16 cellular contexts compared by ENCODE assay signal in the genomic region with DNA sequence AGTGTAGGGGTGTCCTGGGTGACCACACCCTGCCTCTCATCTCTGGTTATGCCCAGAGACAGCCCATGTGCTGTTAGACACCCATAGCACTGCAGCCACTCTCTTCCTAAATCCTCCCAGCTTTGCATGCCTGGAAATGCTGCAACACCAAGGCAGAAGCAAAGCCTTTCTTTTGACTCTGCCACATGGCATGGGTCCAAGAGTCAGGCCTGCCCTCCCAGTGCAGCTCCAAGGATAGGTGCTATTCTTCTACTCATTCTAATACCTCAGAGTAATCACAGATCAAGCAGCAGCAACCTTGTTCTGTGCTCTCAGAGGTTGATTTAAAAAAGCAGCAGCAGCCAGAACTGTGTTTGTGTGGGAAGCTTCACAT. TPM values are rescaled to one million over a fixed set of nuclear protein-coding genes. Genes with fewer than 3 reads are reported as not detected.
DNase-seq lines count a peak whose midpoint lies in the region; ATAC-seq and TF ChIP-seq lines count a peak whose summit lies in the region.
"Had no signal": no experiment of that assay in that cellular context is flagged by ENCODE, and none has a peak within 500 bp of the region (broad histone marks: within the 10 kb centered on the region; RNA-seq: fewer than 3 reads in every experiment).

No MANE protein-coding gene starts in this region.

- H3K9me3 ChIP-seq in endodermal cell (ENCODE audit: control insufficient read depth, low read length) (no peaks in the 10 kb centered on the region), mesodermal cell (ENCODE audit: control insufficient read depth, low read length) (no peaks in the 10 kb centered on the region)

- ATAC-seq in HG03135 (IDR thresholded peaks at IDR 0.05; ENCODE audit: unreplicated experiment): no peak
- no peak for ATAC-seq in HG03565 (IDR thresholded peaks at IDR 0.05; ENCODE audit: unreplicated experiment)
- no peak for ATAC-seq in left lobe of liver

- DNase-seq in G401 (ENCODE audit: low spot score) (peak; percentile 13), NCI-H345 treated with DMSO at 0.1 percent for 48 hours (lab: John Stamatoyannopoulos, UW; ENCODE audit: unreplicated experiment) (peak; percentile 25), endodermal cell (peak; percentile 27), RKO (ENCODE audit: low spot score) (no peak), left lobe of liver (ENCODE audit: low spot score) (no peak)
- DNase-seq: activated CD4-positive, alpha-beta T cell treated with anti-CD3 and anti-CD28 coated beads, Interleukin-2, amount 10 ng/mL, durations not matched to agents 7 days and 5 days; activated naive CD4-positive, alpha-beta T cell treated with anti-CD3 and anti-CD28 coated beads for 36 hours; cortex of kidney; Karpas-422; NK-92 treated with Interleukin-12 subunit alpha and Interleukin-12 subunit beta, amount 100 ng/mL, for 24 hours had no signal

- no peak for TF ChIP-seq CTCF in endodermal cell (conservative IDR thresholded peaks at IDR 0.05)

- H3K27ac Mint-ChIP-seq in endodermal cell: no peak overlapping the region
- H3K27ac Mint-ChIP-seq: activated CD4-positive, alpha-beta T cell treated with anti-CD3 and anti-CD28 coated beads, Interleukin-2, amount 10 ng/mL, durations not matched to agents 7 days and 5 days; activated naive CD4-positive, alpha-beta T cell treated with anti-CD3 and anti-CD28 coated beads for 36 hours had no signal

- H3K4me1 Mint-ChIP-seq in endodermal cell: peaks cover 14% of the 10 kb centered on the region

- no peaks in the 10 kb centered on the region for H3K27me3 ChIP-seq in endodermal cell (ENCODE audit: control insufficient read depth, insufficient read depth, low read length, poor library complexity, severe bottlenecking)

- no peak overlapping the region for H3K4me3 ChIP-seq in endodermal cell (ENCODE audit: low read length)
- no peak overlapping the region for H3K4me3 ChIP-seq in mesodermal cell (ENCODE audit: extremely low read depth, insufficient read depth, low read length, poor library complexity, severe bottlenecking)
- H3K4me3 ChIP-seq: lung had no signal

- H3K4me3 Mint-ChIP-seq in endodermal cell: no peak overlapping the region
- H3K4me3 Mint-ChIP-seq: activated CD4-positive, alpha-beta T cell treated with anti-CD3 and anti-CD28 coated beads, Interleukin-2, amount 10 ng/mL, durations not matched to agents 7 days and 5 days; activated naive CD4-positive, alpha-beta T cell treated with anti-CD3 and anti-CD28 coated beads for 36 hours had no signal

- peaks cover 6% of the 10 kb centered on the region for H3K4me1 ChIP-seq in endodermal cell (ENCODE audit: control insufficient read depth, insufficient read depth, low read length)
- peaks cover 19% of the 10 kb centered on the region for H3K4me1 ChIP-seq in mesodermal cell (ENCODE audit: control insufficient read depth, insufficient read depth, low read length, poor library complexity, severe bottlenecking)

- no peaks in the 10 kb centered on the region for H3K36me3 ChIP-seq in endodermal cell (ENCODE audit: control insufficient read depth, insufficient read depth, low read length)
- no peaks in the 10 kb centered on the region for H3K36me3 ChIP-seq in mesodermal cell (ENCODE audit: control insufficient read depth, insufficient read depth, low read length)

- H3K9ac ChIP-seq in endodermal cell (ENCODE audit: extremely low read depth, low read length, poor library complexity, severe bottlenecking): no peak overlapping the region

- H3K27ac ChIP-seq in endodermal cell (ENCODE audit: low read depth, low read length) (no peak overlapping the region), mesodermal cell (ENCODE audit: low read depth, low read length, severe bottlenecking) (peak overlapping the region; percentile 52)

- H3K27me3 Mint-ChIP-seq in endodermal cell (ENCODE audit: insufficient read depth): no peaks in the 10 kb centered on the region

- no peaks in the 10 kb centered on the region for H3K36me3 Mint-ChIP-seq in endodermal cell (ENCODE audit: low read depth)

- in situ Hi-C loops in G401 (cut with HindIII; ENCODE audit: low sequenced_read_pairs): no loop called here

- H3K9me3 Mint-ChIP-seq in endodermal cell: no peaks in the 10 kb centered on the region
- H3K9me3 Mint-ChIP-seq: activated CD4-positive, alpha-beta T cell treated with anti-CD3 and anti-CD28 coated beads, Interleukin-2, amount 10 ng/mL, durations not matched to agents 7 days and 5 days; activated naive CD4-positive, alpha-beta T cell treated with anti-CD3 and anti-CD28 coated beads for 36 hours had no signal

RNA-seq across cellular contexts. Expression of a gene that starts 23.4 kb away (rescaled TPM):
- 0.27 and 0.43 TPM in 2 replicates for total RNA-seq in G401 (2014; rRNA removed; shearing (Covaris generic))
- total RNA-seq in endodermal cell: 1 to 10 TPM in 1 of 2 donors, under 1 TPM in 1; 0.44 to 1.5 TPM
- polyA plus RNA-seq in endodermal cell (2013, experiment 1 of 2): 0.28 TPM
- 0.37 TPM for polyA plus RNA-seq in endodermal cell (2013, experiment 2 of 2)
- polyA plus RNA-seq in mesodermal cell (2013, experiment 1 of 2): 0.44 TPM
- polyA plus RNA-seq in mesodermal cell (2013, experiment 2 of 2): 0.56 TPM
- total RNA-seq in left lobe of liver: not detected
- total RNA-seq: activated CD4-positive, alpha-beta T cell treated with anti-CD3 and anti-CD28 coated beads, Interleukin-2, amount 10 ng/mL, durations not matched to agents 7 days and 5 days; activated naive CD4-positive, alpha-beta T cell treated with anti-CD3 and anti-CD28 coated beads for 36 hours; glomerular endothelial cell; pulmonary artery endothelial cell had no signal

RNA-seq across cellular contexts. Expression of a gene that starts 55.3 kb away (rescaled TPM):
- total RNA-seq in G401 (2014; rRNA removed; shearing (Covaris generic)): 63.8 and 64.1 TPM in 2 replicates
- total RNA-seq in endodermal cell: 100 to 1,000 TPM in 1 of 2 donors, 10 to 100 TPM in 1; 84.2 to 146 TPM
- 65.8 TPM for polyA plus RNA-seq in endodermal cell (2013, experiment 1 of 2)
- polyA plus RNA-seq in endodermal cell (2013, experiment 2 of 2): 70.2 TPM
- polyA plus RNA-seq in mesodermal cell (2013, experiment 1 of 2): 62.7 TPM
- 61.2 TPM for polyA plus RNA-seq in mesodermal cell (2013, experiment 2 of 2)
- total RNA-seq in left lobe of liver: 22.4 TPM

Comparison
In these comparisons a context has a peak if more than half of its experiments do, and no peak if none do; other contexts are left out.
1. DNase-seq: peak in G401 (single experiment), NCI-H345 treated with DMSO at 0.1 percent for 48 hours (single experiment) and endodermal cell (single experiment); none in RKO (single experiment) and left lobe of liver (single experiment).